ENCODE assay signal across 6 cellular contexts in genomic region chr1:20528221-20528620, GRCh38. TPM values are rescaled to one million over a fixed set of nuclear protein-coding genes. Genes with fewer than 3 reads are reported as not detected.
"Had no signal": no experiment of that assay in that cellular context is flagged by ENCODE, and none has a peak within 500 bp of the region (broad histone marks: within the 10 kb centered on the region; RNA-seq: fewer than 3 reads in every experiment).

No MANE protein-coding gene starts in this region.

- DNase-seq: GM23248, HCEC 1CT, IMR-90, KG1 had no signal

- ATAC-seq: K562 had no signal

- H3K27ac ChIP-seq: GM23248 had no signal

- H3K4me3 ChIP-seq: GM23248, K562 had no signal

- H2AFZ ChIP-seq: GM23248 had no signal

RNA-seq across cellular contexts. Expression of gene FAM43B, which starts 24.2 kb away (rescaled TPM):
- total RNA-seq: HT-29, IMR-90, K562 had no signal
- polyA plus RNA-seq: K562 had no signal
